Comparison of ENCODE assay signal across 9 cellular contexts in genomic region chr6:96898241-96898851, GRCh38. TPM values are rescaled to one million over a fixed set of nuclear protein-coding genes. Genes with fewer than 3 reads are reported as not detected.
A peak's percentile ranks its signal among the peaks of the same experiment; 100 is the strongest.
DNase-seq lines count a peak whose midpoint lies in the region; ATAC-seq lines count a peak whose summit lies in the region.
"Had no signal": no experiment of that assay in that cellular context is flagged by ENCODE, and none has a peak within 500 bp of the region (broad histone marks: within the 10 kb centered on the region; RNA-seq: fewer than 3 reads in every experiment).

No MANE protein-coding gene starts in this region.

- POLR2A ChIA-PET in activated CD4-positive, alpha-beta T cell treated with anti-CD3 and anti-CD28 coated beads for 36 hours (lab: Charles Lee): interaction anchor here (0.6 to 2.1 kb wide), 2 partner anchors 9 to 161 kb away, joined by 3 to 10 read pairs; no protein-coding TSS in a partner anchor
- POLR2A ChIA-PET in naive thymus-derived CD8-positive, alpha-beta T cell (lab: Charles Lee): interaction anchor here (1.0 to 4.1 kb wide), 5 partner anchors 9 to 27 kb away, joined by 3 to 44 read pairs (median 6); partner anchors contain the start of gene KLHL32

- H3K36me3 Mint-ChIP-seq in activated CD4-positive, alpha-beta T cell treated with anti-CD3 and anti-CD28 coated beads for 36 hours (ENCODE audit: low read depth): peaks cover 19% of the 10 kb centered on the region
- peaks cover 0 to 21% (median 3%) of the 10 kb centered on the region in 3 donors for H3K36me3 Mint-ChIP-seq in naive thymus-derived CD8-positive, alpha-beta T cell

- 4 to 8% methylated on average over 8 to 9 of the region's 10 CpGs for WGBS in ectodermal cell, 2 experiments

- H3K9me3 Mint-ChIP-seq in activated CD4-positive, alpha-beta T cell treated with anti-CD3 and anti-CD28 coated beads for 36 hours (ENCODE audit: low read depth): no peaks in the 10 kb centered on the region
- H3K9me3 Mint-ChIP-seq in naive thymus-derived CD8-positive, alpha-beta T cell: no peaks in the 10 kb centered on the region

- H3K27me3 Mint-ChIP-seq in activated CD4-positive, alpha-beta T cell treated with anti-CD3 and anti-CD28 coated beads for 36 hours: peaks cover 13% of the 10 kb centered on the region
- H3K27me3 Mint-ChIP-seq in naive thymus-derived CD8-positive, alpha-beta T cell: peaks cover 0 to 4% (median 0%) of the 10 kb centered on the region in 5 donors

- no peaks in the 10 kb centered on the region for H3K9me3 ChIP-seq in ectodermal cell (ENCODE audit: control insufficient read depth, low read length)

- peaks cover 34% of the 10 kb centered on the region for H3K4me1 Mint-ChIP-seq in activated CD4-positive, alpha-beta T cell treated with anti-CD3 and anti-CD28 coated beads for 36 hours
- peaks cover 11 to 44% (median 31%) of the 10 kb centered on the region in 4 donors for H3K4me1 Mint-ChIP-seq in naive thymus-derived CD8-positive, alpha-beta T cell

- no peaks in the 10 kb centered on the region for H3K27me3 ChIP-seq in ectodermal cell (ENCODE audit: control insufficient read depth, insufficient read depth, low read length, poor library complexity, severe bottlenecking)

- no peak for ATAC-seq in activated CD4-positive, alpha-beta T cell treated with anti-CD3 and anti-CD28 coated beads for 36 hours
- no peak for ATAC-seq in naive thymus-derived CD8-positive, alpha-beta T cell
- ATAC-seq in GM18873 (IDR thresholded peaks at IDR 0.05; ENCODE audit: low FRiP score, unreplicated experiment): no peak
- no peak for ATAC-seq in GM18498 (IDR thresholded peaks at IDR 0.05; ENCODE audit: unreplicated experiment)

- H3K36me3 ChIP-seq in ectodermal cell (ENCODE audit: control insufficient read depth, insufficient read depth, low read length): no peaks in the 10 kb centered on the region

- no peaks in the 10 kb centered on the region for H3K4me1 ChIP-seq in ectodermal cell (ENCODE audit: control insufficient read depth, insufficient read depth, low read length)

- CTCF ChIA-PET in activated CD4-positive, alpha-beta T cell treated with anti-CD3 and anti-CD28 coated beads for 36 hours (lab: Charles Lee): interaction anchor here (0.5 to 4.2 kb wide), 6 partner anchors 9 to 333 kb away, joined by 3 to 24 read pairs (median 14); no protein-coding TSS in a partner anchor

- no peak for DNase-seq in activated CD4-positive, alpha-beta T cell treated with anti-CD3 and anti-CD28 coated beads for 36 hours
- no peak for DNase-seq in activated CD4-positive, alpha-beta T cell treated with anti-CD3 and anti-CD28 coated beads, Interleukin-2, amount 50 U/mL, for 48 hours
- DNase-seq in RKO (ENCODE audit: low spot score) (peak; percentile 50), NCI-H2196 (lab: John Stamatoyannopoulos, UW; ENCODE audit: unreplicated experiment) (no peak)
- DNase-seq in naive thymus-derived CD8-positive, alpha-beta T cell: no peak

- H3K4me3 Mint-ChIP-seq in activated CD4-positive, alpha-beta T cell treated with anti-CD3 and anti-CD28 coated beads for 36 hours: peak overlapping the region; percentile 92
- peak overlapping the region; percentile 85 to 99 (median 95) for H3K4me3 Mint-ChIP-seq in naive thymus-derived CD8-positive, alpha-beta T cell

- intact Hi-C loops in activated CD4-positive, alpha-beta T cell treated with anti-CD3 and anti-CD28 coated beads for 36 hours (cut with DNase I, micrococcal nuclease): loop anchor here (1.0 to 5.0 kb wide), 7 partner anchors 9 to 1321 kb away; partner anchors contain the start of gene MANEA (in 2 of the 2)

- peak overlapping the region; percentile 97 for H3K27ac Mint-ChIP-seq in activated CD4-positive, alpha-beta T cell treated with anti-CD3 and anti-CD28 coated beads for 36 hours
- H3K27ac Mint-ChIP-seq in naive thymus-derived CD8-positive, alpha-beta T cell: peak overlapping the region; percentile 87 to 99 (median 95)

- peak overlapping the region; percentile 89 for H3K4me3 ChIP-seq in ectodermal cell (ENCODE audit: insufficient read depth, low read depth, low read length)

- H3K27ac ChIP-seq in ectodermal cell (ENCODE audit: insufficient read depth, low read depth, low read length, poor library complexity, severe bottlenecking): no peak overlapping the region

RNA-seq across cellular contexts. Expression of gene NDUFAF4, which starts 0.7 kb away (rescaled TPM):
- total RNA-seq in activated CD4-positive, alpha-beta T cell treated with anti-CD3 and anti-CD28 coated beads for 36 hours: 10 to 100 TPM; 65.4 to 84.6 TPM
- polyA plus RNA-seq in ectodermal cell (2013, experiment 1 of 4): 56.0 TPM
- polyA plus RNA-seq in ectodermal cell (2013, experiment 2 of 4): 45.3 TPM
- 53.3 TPM for polyA plus RNA-seq in ectodermal cell (2013, experiment 3 of 4)
- polyA plus RNA-seq in ectodermal cell (2013, experiment 4 of 4): 57.5 TPM
- total RNA-seq in naive thymus-derived CD8-positive, alpha-beta T cell: 10 to 100 TPM; 19.6 to 26.6 TPM
- 10 to 100 TPM; 70.7 to 95.2 (median 86.3) TPM for polyA plus RNA-seq in naive thymus-derived CD8-positive, alpha-beta T cell

RNA-seq across cellular contexts. Expression of gene KLHL32, which starts 26.2 kb away (rescaled TPM):
- 1 to 10 TPM in 1 of 2 experiments, under 1 TPM in 1; 0.93 to 1.3 TPM for total RNA-seq in activated CD4-positive, alpha-beta T cell treated with anti-CD3 and anti-CD28 coated beads for 36 hours
- polyA plus RNA-seq in ectodermal cell (2013, experiment 1 of 4): 0.89 TPM
- polyA plus RNA-seq in ectodermal cell (2013, experiment 2 of 4): 0.76 TPM
- polyA plus RNA-seq in ectodermal cell (2013, experiment 3 of 4): 0.43 TPM
- 0.97 TPM for polyA plus RNA-seq in ectodermal cell (2013, experiment 4 of 4)
- total RNA-seq in naive thymus-derived CD8-positive, alpha-beta T cell: 1 to 10 TPM; 3.9 to 4.8 TPM
- 1 to 10 TPM; 1.0 to 2.5 (median 1.7) TPM for polyA plus RNA-seq in naive thymus-derived CD8-positive, alpha-beta T cell
- total RNA-seq: pulmonary artery endothelial cell had no signal
